8 cellular contexts compared by ENCODE assay signal in genomic region chr12:53005215-53005985, GRCh38. TPM values are rescaled to one million over a fixed set of nuclear protein-coding genes. Genes with fewer than 3 reads are reported as not detected.
DNase-seq lines count a peak whose midpoint lies in the region; ATAC-seq, FAIRE-seq and TF ChIP-seq lines count a peak whose summit lies in the region.

No MANE protein-coding gene starts in this region.

- 18 to 23% methylated on average over 16 of the region's 28 CpGs for WGBS in gastroesophageal sphincter (ENCODE audit: low coverage in 1 of 2), 2 donors

- peaks cover 0 to under 1% of the 10 kb centered on the region in 2 donors for H3K36me3 ChIP-seq in gastroesophageal sphincter

- peaks cover 31% of the 10 kb centered on the region for H3K36me3 Mint-ChIP-seq in activated CD4-positive, alpha-beta memory T cell treated with anti-CD3 and anti-CD28 coated beads, Interleukin-2, amount 10 ng/mL, durations not matched to agents 7 days and 5 days (ENCODE audit: low read depth)

- peak; percentile 22 for DNase-seq in activated CD4-positive, alpha-beta memory T cell treated with anti-CD3 and anti-CD28 coated beads, Interleukin-2, amount 10 ng/mL, durations not matched to agents 7 days and 5 days
- peak; percentile 80 for DNase-seq in posterior vena cava (ENCODE audit: low spot score)
- no peak for DNase-seq in GM12892 (ENCODE audit: insufficient read length)

- peaks cover 4% of the 10 kb centered on the region for H3K27me3 Mint-ChIP-seq in activated CD4-positive, alpha-beta memory T cell treated with anti-CD3 and anti-CD28 coated beads, Interleukin-2, amount 10 ng/mL, durations not matched to agents 7 days and 5 days

- peak overlapping the region; percentile 83 to 94 for H3K4me3 ChIP-seq in gastroesophageal sphincter

- FAIRE-seq in GM12892 (lab: Jason Lieb, UNC) = no peak

- H3K9me3 Mint-ChIP-seq in activated CD4-positive, alpha-beta memory T cell treated with anti-CD3 and anti-CD28 coated beads, Interleukin-2, amount 10 ng/mL, durations not matched to agents 7 days and 5 days = no peaks in the 10 kb centered on the region

- peak overlapping the region; percentile 97 for H3K4me3 Mint-ChIP-seq in activated CD4-positive, alpha-beta memory T cell treated with anti-CD3 and anti-CD28 coated beads, Interleukin-2, amount 10 ng/mL, durations not matched to agents 7 days and 5 days

- POLR2A ChIA-PET in activated CD4-positive, alpha-beta memory T cell treated with anti-CD3 and anti-CD28 coated beads, Interleukin-2, amount 10 ng/mL, durations not matched to agents 7 days and 5 days (lab: Charles Lee) = interaction anchor here (0.6 to 2.3 kb wide), 20 partner anchors 9 to 1119 kb away, joined by 3 to 10 read pairs (median 4); partner anchors contain the start of genes ESPL1, SOAT2, SP1 and SPRYD3

- TF ChIP-seq POLR2A in gastroesophageal sphincter (IDR thresholded peaks at IDR 0.05) = no peak
- no peak for TF ChIP-seq POLR2A in GM12892 (IDR thresholded peaks at IDR 0.05; ENCODE audit: low read depth, low read length)

- H3K4me1 Mint-ChIP-seq in activated CD4-positive, alpha-beta memory T cell treated with anti-CD3 and anti-CD28 coated beads, Interleukin-2, amount 10 ng/mL, durations not matched to agents 7 days and 5 days = peaks cover 44% of the 10 kb centered on the region

- TF ChIP-seq CTCF in 22Rv1 (IDR thresholded peaks at IDR 0.05) = no peak
- no peak for TF ChIP-seq CTCF in gastroesophageal sphincter (IDR thresholded peaks at IDR 0.05)

- ATAC-seq in GM21786 (IDR thresholded peaks at IDR 0.05; ENCODE audit: unreplicated experiment) = peak; percentile 3
- no peak for ATAC-seq in gastroesophageal sphincter
- ATAC-seq in GM21737 (IDR thresholded peaks at IDR 0.05; ENCODE audit: unreplicated experiment) = no peak
- no peak for ATAC-seq in HG02623 (IDR thresholded peaks at IDR 0.05; ENCODE audit: unreplicated experiment)

- H3K27me3 ChIP-seq in gastroesophageal sphincter = peaks cover 9% of the 10 kb centered on the region

- peaks cover 3 to 50% (median 32%) of the 10 kb centered on the region in 3 donors for H3K4me1 ChIP-seq in gastroesophageal sphincter

- CTCF ChIA-PET in activated CD4-positive, alpha-beta memory T cell treated with anti-CD3 and anti-CD28 coated beads, Interleukin-2, amount 10 ng/mL, durations not matched to agents 7 days and 5 days (lab: Charles Lee) = interaction anchor here (0.5 to 3.5 kb wide), 15 partner anchors 14 to 980 kb away, joined by 3 to 17 read pairs (median 3); partner anchors contain the start of genes AAAS and SPRYD3

- intact Hi-C loops in posterior vena cava (cut with DNase I) = no loop called here

- TF ChIP-seq EP300 in gastroesophageal sphincter (IDR thresholded peaks at IDR 0.05) = no peak

- H3K27ac ChIP-seq in 22Rv1 (peak overlapping the region; percentile 97), gastroesophageal sphincter (peak overlapping the region in 3 of 4 donors; percentile 88 to 95 (median 88))

- H3K9me3 ChIP-seq in gastroesophageal sphincter = no peaks in the 10 kb centered on the region

- H3K27ac Mint-ChIP-seq in activated CD4-positive, alpha-beta memory T cell treated with anti-CD3 and anti-CD28 coated beads, Interleukin-2, amount 10 ng/mL, durations not matched to agents 7 days and 5 days = peak overlapping the region; percentile 96

RNA-seq across cellular contexts. Expression of gene EIF4B, which starts 0.9 kb away (rescaled TPM):
- 100 to 1,000 TPM; 303 to 311 TPM for total RNA-seq in activated CD4-positive, alpha-beta memory T cell treated with anti-CD3 and anti-CD28 coated beads, Interleukin-2, amount 10 ng/mL, durations not matched to agents 7 days and 5 days
- 100 to 1,000 TPM; 521 to 701 (median 591) TPM for total RNA-seq in gastroesophageal sphincter
- total RNA-seq in posterior vena cava = 100 to 1,000 TPM; 311 to 314 TPM
- polyA plus RNA-seq in GM12892 (2012; ENCODE audit: missing spikeins) = 390 TPM

RNA-seq across cellular contexts. Expression of gene TNS2, which starts 44.5 kb away (rescaled TPM):
- total RNA-seq in activated CD4-positive, alpha-beta memory T cell treated with anti-CD3 and anti-CD28 coated beads, Interleukin-2, amount 10 ng/mL, durations not matched to agents 7 days and 5 days = under 1 TPM; 0.78 to 0.83 TPM
- total RNA-seq in gastroesophageal sphincter (100 to 1,000 TPM; 108 to 323 (median 182) TPM), posterior vena cava (100 to 1,000 TPM; 139 to 218 TPM)
- 0.47 TPM for polyA plus RNA-seq in GM12892 (2012; ENCODE audit: missing spikeins)

RNA-seq across cellular contexts. Expression of gene KRT18, which starts 56.5 kb away (rescaled TPM):
- total RNA-seq in activated CD4-positive, alpha-beta memory T cell treated with anti-CD3 and anti-CD28 coated beads, Interleukin-2, amount 10 ng/mL, durations not matched to agents 7 days and 5 days = 1 to 10 TPM; 2.2 to 2.8 TPM
- 10 to 100 TPM in 3 of 4 donors, 1 to 10 TPM in 1; 4.7 to 73.5 (median 24.3) TPM for total RNA-seq in gastroesophageal sphincter
- 10 to 100 TPM; 14.1 to 20.5 TPM for total RNA-seq in posterior vena cava
- 0.34 TPM for polyA plus RNA-seq in GM12892 (2012; ENCODE audit: missing spikeins)

Comparison
In these comparisons a context has a peak if more than half of its experiments do, and no peak if none do; other contexts are left out.
1. RNA of gene TNS2, which starts 44.5 kb away (total RNA-seq): 139 to 218 TPM in posterior vena cava and 108 to 323 TPM in gastroesophageal sphincter; 0.78 to 0.83 TPM in activated CD4-positive, alpha-beta memory T cell treated with anti-CD3 and anti-CD28 coated beads, Interleukin-2, amount 10 ng/mL, durations not matched to agents 7 days and 5 days; every median in the first group is over 10 times any median in the second.